Comparison of ENCODE assay signal across 19 cellular contexts in the genomic region with DNA sequence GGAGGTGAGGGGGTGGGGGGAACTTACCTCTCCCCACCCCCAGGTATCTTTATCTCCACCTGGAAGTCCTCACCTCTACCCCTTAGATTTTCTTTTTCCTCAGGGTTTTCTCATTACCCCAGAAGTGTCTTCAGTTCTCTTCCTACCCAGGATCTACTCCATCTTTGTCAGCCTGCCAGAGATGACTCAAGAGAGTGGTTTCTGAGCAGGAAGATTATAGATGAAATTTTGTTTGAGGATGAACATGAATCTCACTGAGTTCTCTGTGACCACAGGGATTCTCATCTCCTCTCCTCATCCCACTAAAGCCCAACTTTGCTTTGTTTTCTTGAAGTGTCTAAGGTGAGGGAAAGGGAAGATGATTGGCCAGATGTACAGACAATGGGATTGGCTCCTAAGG. TPM values are rescaled to one million over a fixed set of nuclear protein-coding genes. Genes with fewer than 3 reads are reported as not detected.
DNase-seq lines count a peak whose midpoint lies in the region; ATAC-seq and TF ChIP-seq lines count a peak whose summit lies in the region.
"Had no signal": no experiment of that assay in that cellular context is flagged by ENCODE, and none has a peak within 500 bp of the region (broad histone marks: within the 10 kb centered on the region; RNA-seq: fewer than 3 reads in every experiment).

No MANE protein-coding gene starts in this region.

- H3K36me3 ChIP-seq in heart left ventricle = no peaks in the 10 kb centered on the region
- H3K36me3 ChIP-seq: esophagus muscularis mucosa had no signal

- H3K9me3 Mint-ChIP-seq in activated naive CD4-positive, alpha-beta T cell treated with anti-CD3 and anti-CD28 coated beads, Interleukin-2, amount 50 U/mL, for 24 hours = no peaks in the 10 kb centered on the region
- H3K9me3 Mint-ChIP-seq: activated naive CD4-positive, alpha-beta T cell treated with anti-CD3 and anti-CD28 coated beads for 36 hours had no signal

- H3K9me3 ChIP-seq in heart left ventricle = no peaks in the 10 kb centered on the region
- H3K9me3 ChIP-seq: esophagus muscularis mucosa had no signal

- peaks cover 0 to 8% (median 0%) of the 10 kb centered on the region in 12 donors for H3K4me1 ChIP-seq in heart left ventricle

- ATAC-seq in heart left ventricle (no peak), HG03378 (IDR thresholded peaks at IDR 0.05; ENCODE audit: unreplicated experiment) (no peak), HG03095 (IDR thresholded peaks at IDR 0.05; ENCODE audit: unreplicated experiment) (no peak)
- ATAC-seq: left cardiac atrium had no signal

- H3K4me1 Mint-ChIP-seq in activated naive CD4-positive, alpha-beta T cell treated with anti-CD3 and anti-CD28 coated beads, Interleukin-2, amount 50 U/mL, for 24 hours = peaks cover 7% of the 10 kb centered on the region

- no peak for TF ChIP-seq CTCF in fibroblast of mammary gland (conservative IDR thresholded peaks at IDR 0.05; ENCODE audit: control insufficient read depth, insufficient read depth, low read depth, low read length)
- TF ChIP-seq CTCF in heart left ventricle (IDR thresholded peaks at IDR 0.05) = no peak

- intact Hi-C loops in heart left ventricle (cut with DNase I) = loop anchor here in 1 of 10 donors (10.0 kb wide), 1 partner anchor 165 kb away; a partner anchor contains a TSS

- no peaks in the 10 kb centered on the region for H3K36me3 Mint-ChIP-seq in activated naive CD4-positive, alpha-beta T cell treated with anti-CD3 and anti-CD28 coated beads, Interleukin-2, amount 50 U/mL, for 24 hours
- H3K36me3 Mint-ChIP-seq: CD4-positive, CD25-positive, alpha-beta regulatory T cell had no signal

- no peak overlapping the region for H3K4me3 Mint-ChIP-seq in activated naive CD4-positive, alpha-beta T cell treated with anti-CD3 and anti-CD28 coated beads, Interleukin-2, amount 50 U/mL, for 24 hours
- H3K4me3 Mint-ChIP-seq: activated naive CD4-positive, alpha-beta T cell treated with anti-CD3 and anti-CD28 coated beads for 36 hours; CD4-positive, CD25-positive, alpha-beta regulatory T cell had no signal

- no peak for DNase-seq in activated naive CD4-positive, alpha-beta T cell (lab: John Stamatoyannopoulos, UW)
- peak; percentile 85 for DNase-seq in amniotic epithelial cell (ENCODE audit: low read depth)
- DNase-seq in fibroblast of mammary gland (ENCODE audit: low read depth) = peak; percentile 79
- DNase-seq in stromal cell of bone marrow (ENCODE audit: low read depth) = peak; percentile 82
- DNase-seq in heart left ventricle = no peak
- DNase-seq: activated naive CD4-positive, alpha-beta T cell treated with anti-CD3 and anti-CD28 coated beads for 36 hours; activated T-cell treated with anti-CD3 and anti-CD28 coated beads for 4 hours; CD4-positive, CD25-positive, alpha-beta regulatory T cell; dorsolateral prefrontal cortex; left cardiac atrium; midbrain; MM.1S; NCI-H1694 treated with DMSO at 0.1 percent for 48 hours; NCI-H446 treated with DMSO at 0.1 percent for 48 hours had no signal

- H3K27ac Mint-ChIP-seq in activated naive CD4-positive, alpha-beta T cell treated with anti-CD3 and anti-CD28 coated beads, Interleukin-2, amount 50 U/mL, for 24 hours = peak overlapping the region; percentile 32
- H3K27ac Mint-ChIP-seq: activated naive CD4-positive, alpha-beta T cell treated with anti-CD3 and anti-CD28 coated beads for 36 hours; CD4-positive, CD25-positive, alpha-beta regulatory T cell had no signal

- H3K27me3 Mint-ChIP-seq in activated naive CD4-positive, alpha-beta T cell treated with anti-CD3 and anti-CD28 coated beads, Interleukin-2, amount 50 U/mL, for 24 hours = no peaks in the 10 kb centered on the region

- H3K4me3 ChIP-seq in fibroblast of mammary gland (ENCODE audit: control insufficient read depth, low read depth, low read length) (no peak overlapping the region), heart left ventricle (no peak overlapping the region)
- H3K4me3 ChIP-seq: dorsolateral prefrontal cortex, esophagus muscularis mucosa had no signal

- H3K27me3 ChIP-seq in heart left ventricle = no peaks in the 10 kb centered on the region
- H3K27me3 ChIP-seq: dorsolateral prefrontal cortex, esophagus muscularis mucosa had no signal

- H3K27ac ChIP-seq in heart left ventricle = no peak overlapping the region
- H3K27ac ChIP-seq: dorsolateral prefrontal cortex, esophagus muscularis mucosa had no signal

- no peak for TF ChIP-seq POLR2A in heart left ventricle (IDR thresholded peaks at IDR 0.05)

RNA-seq across cellular contexts. Expression of a gene that starts 5.2 kb away (rescaled TPM):
- 10 to 100 TPM; 48.7 to 77.5 (median 57.4) TPM for total RNA-seq in heart left ventricle
- 100 to 1,000 TPM in 1 of 2 donors, 10 to 100 TPM in 1; 51.4 to 139 TPM for polyA plus RNA-seq in heart left ventricle

RNA-seq across cellular contexts. Expression of a gene that starts 8.0 kb away (rescaled TPM):
- total RNA-seq in heart left ventricle = 1 to 10 TPM; 1.5 to 4.0 (median 2.5) TPM
- polyA plus RNA-seq in heart left ventricle = 1 to 10 TPM in 1 of 2 donors, under 1 TPM in 1; 0.58 to 4.2 TPM

RNA-seq across cellular contexts. Expression of a gene that starts 8.5 kb away (rescaled TPM):
- not detected for total RNA-seq in heart left ventricle
- polyA plus RNA-seq in heart left ventricle = not detected
- total RNA-seq: activated naive CD4-positive, alpha-beta T cell treated with anti-CD3 and anti-CD28 coated beads for 36 hours; CD4-positive, CD25-positive, alpha-beta regulatory T cell; esophagus muscularis mucosa; left cardiac atrium; renal cortical epithelial cell had no signal

RNA-seq across cellular contexts. Expression of a gene that starts 9.0 kb away (rescaled TPM):
- 10 to 100 TPM; 10.8 to 21.4 (median 18.2) TPM for total RNA-seq in heart left ventricle
- polyA plus RNA-seq in heart left ventricle = 1 to 10 TPM; 7.9 to 8.1 TPM

RNA-seq across cellular contexts. Expression of a gene that starts 28.7 kb away (rescaled TPM):
- total RNA-seq in heart left ventricle = 10 to 100 TPM; 15.2 to 36.4 (median 23.7) TPM
- polyA plus RNA-seq in heart left ventricle = 10 to 100 TPM; 10.2 to 14.5 TPM

Comparison
In these comparisons a context has a peak if more than half of its experiments do, and no peak if none do; other contexts are left out.
1. DNase-seq: peak in amniotic epithelial cell (single experiment), fibroblast of mammary gland (single experiment) and stromal cell of bone marrow (single experiment); none in activated naive CD4-positive, alpha-beta T cell (0 of 4) and heart left ventricle (0 of 5).